ENCODE assay signal across 19 cellular contexts in the genomic region with DNA sequence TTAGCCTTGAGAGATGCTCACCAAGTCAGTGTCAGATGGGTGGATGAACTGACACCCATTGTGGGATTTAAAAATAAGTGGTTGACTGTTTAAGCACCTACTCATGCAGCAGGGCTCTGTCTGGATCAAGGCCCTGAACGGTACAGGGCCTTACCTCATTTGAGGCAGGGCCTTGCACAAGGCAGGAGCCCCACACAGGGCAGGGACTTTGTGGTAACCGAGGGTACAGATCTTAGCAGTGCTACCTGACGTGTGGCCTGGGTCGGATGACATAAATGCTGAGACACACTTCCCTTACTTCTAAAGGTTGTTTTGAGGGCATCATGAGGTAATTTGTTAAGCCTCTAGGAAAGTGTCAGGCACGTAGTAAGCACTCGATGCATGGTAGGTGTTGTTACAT. TPM values are rescaled to one million over a fixed set of nuclear protein-coding genes. Genes with fewer than 3 reads are reported as not detected.
A peak's percentile ranks its signal among the peaks of the same experiment; 100 is the strongest.
DNase-seq lines count a peak whose midpoint lies in the region; ATAC-seq and TF ChIP-seq lines count a peak whose summit lies in the region.
"Had no signal": no experiment of that assay in that cellular context is flagged by ENCODE, and none has a peak within 500 bp of the region (broad histone marks: within the 10 kb centered on the region; RNA-seq: fewer than 3 reads in every experiment).

No MANE protein-coding gene starts in this region.

- TF ChIP-seq CTCF in activated CD8-positive, alpha-beta T cell treated with anti-CD3 and anti-CD28 coated beads for 36 hours (IDR thresholded peaks at IDR 0.05), result no peak
- no peak for TF ChIP-seq CTCF in RWPE2 (IDR thresholded peaks at IDR 0.05; ENCODE audit: poor library complexity, severe bottlenecking)
- TF ChIP-seq CTCF in lower leg skin (IDR thresholded peaks at IDR 0.05), result no peak

- 88 to 93% methylated on average over 6 of the region's 6 CpGs for WGBS in lower leg skin, 2 donors

- H3K4me3 Mint-ChIP-seq in activated CD8-positive, alpha-beta T cell treated with anti-CD3 and anti-CD28 coated beads, Interleukin-2, amount 10 ng/mL, durations not matched to agents 7 days and 5 days, result no peak overlapping the region
- no peak overlapping the region for H3K4me3 Mint-ChIP-seq in activated CD8-positive, alpha-beta T cell treated with anti-CD3 and anti-CD28 coated beads for 36 hours
- H3K4me3 Mint-ChIP-seq in activated T-helper 17 cell treated with anti-CD3 and anti-CD28 coated beads, Interleukin-2, amount 50 U/mL, for 72 hours, result no peak overlapping the region
- H3K4me3 Mint-ChIP-seq in stimulated activated effector memory CD8-positive, alpha-beta T cell treated with anti-CD3 and anti-CD28 coated beads, Interleukin-12 subunit alpha, Interleukin-12 subunit beta, amount 100 ng/mL, for 72 hours, result no peak overlapping the region
- H3K4me3 Mint-ChIP-seq: B cell had no signal

- H3K27me3 ChIP-seq in RWPE2 (ENCODE audit: insufficient read depth, poor library complexity, severe bottlenecking), result no peaks in the 10 kb centered on the region
- H3K27me3 ChIP-seq: MG63 had no signal

- POLR2A ChIA-PET in activated CD8-positive, alpha-beta T cell treated with anti-CD3 and anti-CD28 coated beads, Interleukin-2, amount 10 ng/mL, durations not matched to agents 7 days and 5 days (lab: Charles Lee), result no interaction called here
- POLR2A ChIA-PET in activated CD8-positive, alpha-beta T cell treated with anti-CD3 and anti-CD28 coated beads for 36 hours (lab: Charles Lee), result no interaction called here

- peaks cover 2% of the 10 kb centered on the region for H3K27me3 Mint-ChIP-seq in activated CD8-positive, alpha-beta T cell treated with anti-CD3 and anti-CD28 coated beads, Interleukin-2, amount 10 ng/mL, durations not matched to agents 7 days and 5 days (ENCODE audit: low read depth)
- no peaks in the 10 kb centered on the region for H3K27me3 Mint-ChIP-seq in activated CD8-positive, alpha-beta T cell treated with anti-CD3 and anti-CD28 coated beads for 36 hours
- no peaks in the 10 kb centered on the region for H3K27me3 Mint-ChIP-seq in activated T-helper 17 cell treated with anti-CD3 and anti-CD28 coated beads, Interleukin-2, amount 50 U/mL, for 72 hours

- no peaks in the 10 kb centered on the region for H3K9me3 ChIP-seq in RWPE2 (ENCODE audit: severe bottlenecking)

- no peak for TF ChIP-seq POLR2A in lower leg skin (IDR thresholded peaks at IDR 0.05)

- peaks cover 7% of the 10 kb centered on the region for H3K9me3 Mint-ChIP-seq in activated CD8-positive, alpha-beta T cell treated with anti-CD3 and anti-CD28 coated beads, Interleukin-2, amount 10 ng/mL, durations not matched to agents 7 days and 5 days (ENCODE audit: insufficient read depth)
- H3K9me3 Mint-ChIP-seq in activated CD8-positive, alpha-beta T cell treated with anti-CD3 and anti-CD28 coated beads for 36 hours, result no peaks in the 10 kb centered on the region
- H3K9me3 Mint-ChIP-seq in activated T-helper 17 cell treated with anti-CD3 and anti-CD28 coated beads, Interleukin-2, amount 50 U/mL, for 72 hours, result no peaks in the 10 kb centered on the region
- H3K9me3 Mint-ChIP-seq in stimulated activated effector memory CD8-positive, alpha-beta T cell treated with anti-CD3 and anti-CD28 coated beads, Interleukin-12 subunit alpha, Interleukin-12 subunit beta, amount 100 ng/mL, for 72 hours, result no peaks in the 10 kb centered on the region

- 0 out of 2 replicates have a peak, but pooled peaks cover 5% of the 10 kb centered on the region for H3K36me3 ChIP-seq in RWPE2 (ENCODE audit: low read depth)

- ATAC-seq in activated CD8-positive, alpha-beta T cell treated with anti-CD3 and anti-CD28 coated beads, Interleukin-2, amount 10 ng/mL, durations not matched to agents 7 days and 5 days, result peak; percentile 86
- ATAC-seq in activated CD8-positive, alpha-beta T cell treated with anti-CD3 and anti-CD28 coated beads for 36 hours, result no peak
- no peak for ATAC-seq in RWPE2 (ENCODE audit: low read depth)
- ATAC-seq in activated T-helper 17 cell treated with anti-CD3 and anti-CD28 coated beads, Interleukin-2, amount 50 U/mL, for 72 hours (replicated peaks), result peak; percentile 78
- peak; percentile 95 for ATAC-seq in stimulated activated effector memory CD8-positive, alpha-beta T cell treated with anti-CD3 and anti-CD28 coated beads, Interleukin-12 subunit alpha, Interleukin-12 subunit beta, amount 100 ng/mL, for 72 hours
- ATAC-seq: A549 had no signal

- no peak overlapping the region for H3K4me3 ChIP-seq in RWPE2 (ENCODE audit: severe bottlenecking)
- no peak overlapping the region for H3K4me3 ChIP-seq in lower leg skin (ENCODE audit: low read depth, poor library complexity, severe bottlenecking)
- H3K4me3 ChIP-seq: A549, MG63, PC-9 had no signal

- no peak overlapping the region for H3K27ac Mint-ChIP-seq in activated CD8-positive, alpha-beta T cell treated with anti-CD3 and anti-CD28 coated beads, Interleukin-2, amount 10 ng/mL, durations not matched to agents 7 days and 5 days
- H3K27ac Mint-ChIP-seq in activated CD8-positive, alpha-beta T cell treated with anti-CD3 and anti-CD28 coated beads for 36 hours, result no peak overlapping the region
- no peak overlapping the region for H3K27ac Mint-ChIP-seq in activated T-helper 17 cell treated with anti-CD3 and anti-CD28 coated beads, Interleukin-2, amount 50 U/mL, for 72 hours
- no peak overlapping the region for H3K27ac Mint-ChIP-seq in stimulated activated effector memory CD8-positive, alpha-beta T cell treated with anti-CD3 and anti-CD28 coated beads, Interleukin-12 subunit alpha, Interleukin-12 subunit beta, amount 100 ng/mL, for 72 hours
- H3K27ac Mint-ChIP-seq: B cell had no signal

- peaks cover 2% of the 10 kb centered on the region for H3K36me3 Mint-ChIP-seq in activated CD8-positive, alpha-beta T cell treated with anti-CD3 and anti-CD28 coated beads, Interleukin-2, amount 10 ng/mL, durations not matched to agents 7 days and 5 days (ENCODE audit: low read depth)
- peaks cover 4% of the 10 kb centered on the region for H3K36me3 Mint-ChIP-seq in activated CD8-positive, alpha-beta T cell treated with anti-CD3 and anti-CD28 coated beads for 36 hours (ENCODE audit: low read depth)
- H3K36me3 Mint-ChIP-seq in activated T-helper 17 cell treated with anti-CD3 and anti-CD28 coated beads, Interleukin-2, amount 50 U/mL, for 72 hours (ENCODE audit: low read depth), result no peaks in the 10 kb centered on the region
- no peaks in the 10 kb centered on the region for H3K36me3 Mint-ChIP-seq in stimulated activated effector memory CD8-positive, alpha-beta T cell treated with anti-CD3 and anti-CD28 coated beads, Interleukin-12 subunit alpha, Interleukin-12 subunit beta, amount 100 ng/mL, for 72 hours

- peaks cover 7% of the 10 kb centered on the region for H3K4me1 ChIP-seq in RWPE2 (ENCODE audit: insufficient read depth, poor library complexity, severe bottlenecking)

- CTCF ChIA-PET in activated CD8-positive, alpha-beta T cell treated with anti-CD3 and anti-CD28 coated beads, Interleukin-2, amount 10 ng/mL, durations not matched to agents 7 days and 5 days (lab: Charles Lee), result no interaction called here
- CTCF ChIA-PET in activated CD8-positive, alpha-beta T cell treated with anti-CD3 and anti-CD28 coated beads for 36 hours (lab: Charles Lee), result no interaction called here

- H3K27ac ChIP-seq in RWPE2 (ENCODE audit: poor library complexity, severe bottlenecking), result no peak overlapping the region
- H3K27ac ChIP-seq: A549, PC-9, RWPE1 had no signal

- peaks cover 26% of the 10 kb centered on the region for H3K4me1 Mint-ChIP-seq in activated CD8-positive, alpha-beta T cell treated with anti-CD3 and anti-CD28 coated beads, Interleukin-2, amount 10 ng/mL, durations not matched to agents 7 days and 5 days (ENCODE audit: low read depth)
- H3K4me1 Mint-ChIP-seq in activated CD8-positive, alpha-beta T cell treated with anti-CD3 and anti-CD28 coated beads for 36 hours (ENCODE audit: low read depth), result no peaks in the 10 kb centered on the region
- peaks cover 11% of the 10 kb centered on the region for H3K4me1 Mint-ChIP-seq in activated T-helper 17 cell treated with anti-CD3 and anti-CD28 coated beads, Interleukin-2, amount 50 U/mL, for 72 hours
- peaks cover 33% of the 10 kb centered on the region for H3K4me1 Mint-ChIP-seq in stimulated activated effector memory CD8-positive, alpha-beta T cell treated with anti-CD3 and anti-CD28 coated beads, Interleukin-12 subunit alpha, Interleukin-12 subunit beta, amount 100 ng/mL, for 72 hours

- peak; percentile 52 for DNase-seq in activated CD8-positive, alpha-beta T cell treated with anti-CD3 and anti-CD28 coated beads, Interleukin-2, amount 10 ng/mL, durations not matched to agents 7 days and 5 days
- no peak for DNase-seq in activated CD8-positive, alpha-beta T cell treated with anti-CD3 and anti-CD28 coated beads for 36 hours
- peak; percentile 24 for DNase-seq in RWPE2 (ENCODE audit: low spot score)
- no peak for DNase-seq in stimulated activated effector memory CD8-positive, alpha-beta T cell treated with anti-CD3 and anti-CD28 coated beads, Interleukin-12 subunit alpha, Interleukin-12 subunit beta, amount 100 ng/mL, for 72 hours (ENCODE audit: low spot score in 2 of 2)
- DNase-seq in stimulated activated CD8-positive, alpha-beta memory T cell treated with anti-CD3 and anti-CD28 coated beads, Interleukin-4, amount 100 ng/mL, for 48 hours, result no peak
- DNase-seq in lower leg skin (ENCODE audit: low spot score in 2 of 2), result no peak
- no peak for DNase-seq in activated gamma-delta T cell (lab: John Stamatoyannopoulos, UW)
- DNase-seq: MG63, NCI-H1417, NCI-H1694 treated with DMSO at 0.1 percent for 48 hours, NCI-H2081 treated with DMSO at 0.1 percent for 48 hours, NCI-H2171 treated with DMSO at 0.1 percent for 48 hours, NCI-H526, PC-9, SIG-M5 had no signal

- intact Hi-C loops in activated CD8-positive, alpha-beta T cell treated with anti-CD3 and anti-CD28 coated beads for 36 hours (cut with micrococcal nuclease), result no loop called here
- intact Hi-C loops in lower leg skin (cut with DNase I; ENCODE audit: low total_unique reads), result no loop called here

RNA-seq across cellular contexts. Expression of a gene that starts 59.5 kb away (rescaled TPM):
- 1 to 10 TPM; 2.4 to 2.7 TPM for total RNA-seq in activated CD8-positive, alpha-beta T cell treated with anti-CD3 and anti-CD28 coated beads, Interleukin-2, amount 10 ng/mL, durations not matched to agents 7 days and 5 days
- total RNA-seq in activated CD8-positive, alpha-beta T cell treated with anti-CD3 and anti-CD28 coated beads for 36 hours, result 1 to 10 TPM; 5.1 to 6.6 TPM
- total RNA-seq in activated T-helper 17 cell treated with anti-CD3 and anti-CD28 coated beads, Interleukin-2, amount 50 U/mL, for 72 hours, result 1 to 10 TPM; 7.1 to 9.3 TPM
- total RNA-seq in lower leg skin, result 10 to 100 TPM; 35.8 to 44.9 (median 39.7) TPM

Comparison
In these comparisons a context has a peak if more than half of its experiments do, and no peak if none do; other contexts are left out.
1. ATAC-seq: peak in activated CD8-positive, alpha-beta T cell treated with anti-CD3 and anti-CD28 coated beads, Interleukin-2, amount 10 ng/mL, durations not matched to agents 7 days and 5 days (single experiment), activated T-helper 17 cell treated with anti-CD3 and anti-CD28 coated beads, Interleukin-2, amount 50 U/mL, for 72 hours (single experiment) and stimulated activated effector memory CD8-positive, alpha-beta T cell treated with anti-CD3 and anti-CD28 coated beads, Interleukin-12 subunit alpha, Interleukin-12 subunit beta, amount 100 ng/mL, for 72 hours (single experiment); none in activated CD8-positive, alpha-beta T cell treated with anti-CD3 and anti-CD28 coated beads for 36 hours (single experiment) and RWPE2 (single experiment).
2. DNase-seq: peak in activated CD8-positive, alpha-beta T cell treated with anti-CD3 and anti-CD28 coated beads, Interleukin-2, amount 10 ng/mL, durations not matched to agents 7 days and 5 days (single experiment) and RWPE2 (single experiment); none in activated CD8-positive, alpha-beta T cell treated with anti-CD3 and anti-CD28 coated beads for 36 hours (single experiment), stimulated activated effector memory CD8-positive, alpha-beta T cell treated with anti-CD3 and anti-CD28 coated beads, Interleukin-12 subunit alpha, Interleukin-12 subunit beta, amount 100 ng/mL, for 72 hours (0 of 2), stimulated activated CD8-positive, alpha-beta memory T cell treated with anti-CD3 and anti-CD28 coated beads, Interleukin-4, amount 100 ng/mL, for 48 hours (single experiment), lower leg skin (0 of 2) and activated gamma-delta T cell (single experiment).